ENCODE assay signal across 16 cellular contexts in genomic region chr5:84729326-84729725, GRCh38.
A peak's percentile ranks its signal among the peaks of the same experiment; 100 is the strongest.
DNase-seq lines count a peak whose midpoint lies in the region; ATAC-seq and TF ChIP-seq lines count a peak whose summit lies in the region.
"Had no signal": no experiment of that assay in that cellular context is flagged by ENCODE, and none has a peak within 500 bp of the region (broad histone marks: within the 10 kb centered on the region; RNA-seq: fewer than 3 reads in every experiment).

No MANE protein-coding gene starts in this region.

- no peak overlapping the region for H3K27ac Mint-ChIP-seq in endodermal cell
- H3K27ac Mint-ChIP-seq in endothelial cell (ENCODE audit: unreplicated experiment): no peak overlapping the region
- H3K27ac Mint-ChIP-seq: activated CD8-positive, alpha-beta T cell treated with anti-CD3 and anti-CD28 coated beads, Interleukin-2, amount 10 ng/mL, durations not matched to agents 7 days and 5 days had no signal

- DNase-seq in AG04450 (ENCODE audit: low read depth, low spot score) (peak; percentile 6), M059J (ENCODE audit: low read depth) (peak; percentile 45), choroid plexus epithelial cell (ENCODE audit: low read depth) (peak; percentile 15), mesendoderm (peak; percentile 10), endodermal cell (no peak), endothelial cell (ENCODE audit: low spot score) (no peak), gastrocnemius medialis (no peak)
- DNase-seq: activated CD8-positive, alpha-beta T cell treated with anti-CD3 and anti-CD28 coated beads, Interleukin-2, amount 10 ng/mL, durations not matched to agents 7 days and 5 days; adrenal gland; foreskin fibroblast; NCI-H1048; stimulated activated CD4-positive, alpha-beta T cell treated with anti-CD3 and anti-CD28 coated beads, Interleukin-4, amount 100 ng/mL, for 4 hours; trophoblast cell had no signal

- H2BK5ac ChIP-seq in mesendoderm (ENCODE audit: low read length): no peak overlapping the region

- TF ChIP-seq CTCF in AG04450 (IDR thresholded peaks at IDR 0.05; ENCODE audit: low read depth, low read length) (no peak), choroid plexus epithelial cell (conservative IDR thresholded peaks at IDR 0.05; ENCODE audit: low read depth, low read length) (no peak), endodermal cell (conservative IDR thresholded peaks at IDR 0.05) (no peak), endothelial cell (IDR thresholded peaks at IDR 0.05; ENCODE audit: unreplicated experiment) (no peak), gastrocnemius medialis (IDR thresholded peaks at IDR 0.05 in 4 of 5, conservative IDR thresholded peaks at IDR 0.05 in 1 of 5) (no peak)

- H3K9me3 Mint-ChIP-seq in endodermal cell (no peaks in the 10 kb centered on the region), endothelial cell (ENCODE audit: unreplicated experiment) (no peaks in the 10 kb centered on the region)

- H3K79me2 ChIP-seq in mesendoderm (ENCODE audit: control insufficient read depth, insufficient read depth, low read length): no peaks in the 10 kb centered on the region

- no peak overlapping the region for H3K56ac ChIP-seq in mesendoderm (ENCODE audit: low read length)

- H3K4me3 ChIP-seq in AG04450 (ENCODE audit: low read depth, low read length): no peak overlapping the region
- H3K4me3 ChIP-seq in choroid plexus epithelial cell (ENCODE audit: low read depth, low read length): no peak overlapping the region
- no peak overlapping the region for H3K4me3 ChIP-seq in mesendoderm (ENCODE audit: low read length)
- no peak overlapping the region for H3K4me3 ChIP-seq in endodermal cell (ENCODE audit: low read length)
- H3K4me3 ChIP-seq in gastrocnemius medialis: no peak overlapping the region
- H3K4me3 ChIP-seq: adrenal gland, SK-N-MC had no signal

- H3K4me3 Mint-ChIP-seq in endodermal cell: no peak overlapping the region
- no peak overlapping the region for H3K4me3 Mint-ChIP-seq in endothelial cell (ENCODE audit: unreplicated experiment)
- H3K4me3 Mint-ChIP-seq: activated CD8-positive, alpha-beta T cell treated with anti-CD3 and anti-CD28 coated beads, Interleukin-2, amount 10 ng/mL, durations not matched to agents 7 days and 5 days had no signal

- no peak overlapping the region for H3K4ac ChIP-seq in mesendoderm (ENCODE audit: low read depth, low read length)

- H2BK15ac ChIP-seq in mesendoderm (replicated peaks; ENCODE audit: low read depth): no peak overlapping the region

- no CpG with 5 or more reads among the region's 5 CpGs for WGBS in mesendoderm (ENCODE audit: extremely low coverage, insufficient coverage, low lambda C conversion rate)
- WGBS in endodermal cell (ENCODE audit: insufficient coverage in 1 of 2, insufficient read length in 1 of 2), 2 experiments: 73 to 87% methylated on average over 1 to 5 of the region's 5 CpGs

- no peak overlapping the region for H3K23ac ChIP-seq in mesendoderm (ENCODE audit: low read length)

- no peaks in the 10 kb centered on the region for H3K79me1 ChIP-seq in mesendoderm (ENCODE audit: low read length)

- H3K36me3 Mint-ChIP-seq in endodermal cell (ENCODE audit: low read depth) (no peaks in the 10 kb centered on the region), endothelial cell (ENCODE audit: low read depth, unreplicated experiment) (no peaks in the 10 kb centered on the region)

- CTCF ChIA-PET in AG04450 (lab: Charles Lee): interaction anchor here (0.6 kb wide), 1 partner anchor 1697 kb away, joined by 4 read pairs; no protein-coding TSS in a partner anchor

- H3K9me3 ChIP-seq in AG04450 (ENCODE audit: control insufficient read depth, insufficient read depth, low read length): no peaks in the 10 kb centered on the region
- no peaks in the 10 kb centered on the region for H3K9me3 ChIP-seq in endodermal cell (ENCODE audit: control insufficient read depth, low read length)
- H3K9me3 ChIP-seq in gastrocnemius medialis: no peaks in the 10 kb centered on the region
- H3K9me3 ChIP-seq: adrenal gland, neutrophil had no signal

- H4K8ac ChIP-seq in mesendoderm (ENCODE audit: low read depth, low read length): no peak overlapping the region

- H3K4me1 ChIP-seq in mesendoderm (ENCODE audit: control insufficient read depth, low read depth, low read length) (no peaks in the 10 kb centered on the region), endodermal cell (ENCODE audit: control insufficient read depth, insufficient read depth, low read length) (no peaks in the 10 kb centered on the region), gastrocnemius medialis (no peaks in the 10 kb centered on the region)
- H3K4me1 ChIP-seq: adrenal gland had no signal

- no peak overlapping the region for H3K27ac ChIP-seq in AG04450 (ENCODE audit: low read depth, low read length)
- H3K27ac ChIP-seq in mesendoderm (ENCODE audit: low read depth, low read length): no peak overlapping the region
- no peak overlapping the region for H3K27ac ChIP-seq in endodermal cell (ENCODE audit: low read depth, low read length)
- H3K27ac ChIP-seq in gastrocnemius medialis: no peak overlapping the region
- H3K27ac ChIP-seq: adrenal gland, neutrophil, SK-N-MC had no signal

- no peaks in the 10 kb centered on the region for H3K4me1 Mint-ChIP-seq in endodermal cell
- no peaks in the 10 kb centered on the region for H3K4me1 Mint-ChIP-seq in endothelial cell (ENCODE audit: unreplicated experiment)

- no peaks in the 10 kb centered on the region for H3K36me3 ChIP-seq in mesendoderm (ENCODE audit: control insufficient read depth, insufficient read depth, low read length)
- no peaks in the 10 kb centered on the region for H3K36me3 ChIP-seq in endodermal cell (ENCODE audit: control insufficient read depth, insufficient read depth, low read length)
- H3K36me3 ChIP-seq in gastrocnemius medialis: no peaks in the 10 kb centered on the region
- H3K36me3 ChIP-seq: adrenal gland, neutrophil had no signal

- H4K5ac ChIP-seq in mesendoderm (ENCODE audit: low read length): no peak overlapping the region

- H3K27me3 Mint-ChIP-seq in endodermal cell (ENCODE audit: insufficient read depth) (no peaks in the 10 kb centered on the region), endothelial cell (ENCODE audit: unreplicated experiment) (peaks cover 2% of the 10 kb centered on the region)

- TF ChIP-seq POLR2A in gastrocnemius medialis (IDR thresholded peaks at IDR 0.05): no peak

- in situ Hi-C loops in gastrocnemius medialis (cut with MboI; ENCODE audit: low sequenced_read_pairs in 4 of 4): no loop called here

- no peak overlapping the region for H2AK5ac ChIP-seq in mesendoderm (ENCODE audit: low read length)

- ATAC-seq in GM18909 (IDR thresholded peaks at IDR 0.05; ENCODE audit: poor library complexity, unreplicated experiment): no peak
- ATAC-seq in gastrocnemius medialis: no peak
- ATAC-seq: activated CD8-positive, alpha-beta T cell treated with anti-CD3 and anti-CD28 coated beads, Interleukin-2, amount 10 ng/mL, durations not matched to agents 7 days and 5 days had no signal

- H3K18ac ChIP-seq in mesendoderm (ENCODE audit: low read length): no peak overlapping the region

- no peak overlapping the region for H3K4me2 ChIP-seq in mesendoderm (ENCODE audit: low read length)

- H3K9ac ChIP-seq in mesendoderm (ENCODE audit: low read length) (no peak overlapping the region), endodermal cell (ENCODE audit: extremely low read depth, low read length, poor library complexity, severe bottlenecking) (no peak overlapping the region)

- POLR2A ChIA-PET in AG04450 (lab: Yijun Ruan, JAX): no interaction called here

- intact Hi-C loops in gastrocnemius medialis (cut with DNase I; ENCODE audit: low total_unique reads): no loop called here

- no peaks in the 10 kb centered on the region for H3K27me3 ChIP-seq in AG04450 (ENCODE audit: control insufficient read depth, insufficient read depth, low read length)
- H3K27me3 ChIP-seq in mesendoderm (ENCODE audit: insufficient read depth, low read length, poor library complexity): no peaks in the 10 kb centered on the region
- H3K27me3 ChIP-seq in endodermal cell (ENCODE audit: control insufficient read depth, insufficient read depth, low read length, poor library complexity, severe bottlenecking): no peaks in the 10 kb centered on the region
- no peaks in the 10 kb centered on the region for H3K27me3 ChIP-seq in gastrocnemius medialis
- H3K27me3 ChIP-seq: adrenal gland, neutrophil had no signal

- H2BK120ac ChIP-seq in mesendoderm (ENCODE audit: low read depth, low read length): no peak overlapping the region

Comparison
In these comparisons a context has a peak if more than half of its experiments do, and no peak if none do; other contexts are left out.
1. DNase-seq: peak in AG04450 (single experiment), M059J (single experiment), choroid plexus epithelial cell (single experiment) and mesendoderm (single experiment); none in endodermal cell (single experiment), endothelial cell (single experiment) and gastrocnemius medialis (0 of 2).